9 cellular contexts compared by ENCODE assay signal in the genomic region with DNA sequence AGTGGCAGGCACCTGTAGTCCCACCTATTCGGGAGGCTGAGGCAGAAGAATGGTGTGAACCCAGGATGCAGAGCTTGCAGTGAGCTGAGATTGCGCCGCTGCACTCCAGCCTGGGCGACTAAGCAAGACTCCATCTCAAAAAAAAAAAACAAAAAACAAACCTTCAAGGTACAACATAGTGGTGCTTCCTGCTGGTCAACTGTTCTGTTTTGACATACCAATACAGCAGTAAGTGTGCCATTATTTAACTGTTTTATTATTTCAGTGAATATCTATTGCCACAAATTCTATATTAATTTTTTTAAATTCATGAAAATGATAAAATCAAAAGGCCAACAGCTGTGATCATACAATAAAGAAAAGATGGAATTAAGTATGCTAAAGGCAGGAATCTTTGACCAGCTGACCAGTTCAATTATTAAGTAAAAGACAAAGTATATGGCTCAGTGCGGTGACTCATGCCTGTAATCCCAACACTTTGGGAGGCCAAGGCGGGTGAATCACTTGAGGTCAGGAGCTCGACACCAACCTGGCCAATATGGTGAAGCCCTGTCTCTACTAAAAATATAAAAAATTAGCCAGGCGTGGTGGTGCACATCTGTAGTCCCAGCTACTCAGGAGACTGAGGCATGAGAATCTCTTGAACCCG. TPM values are rescaled to one million over a fixed set of nuclear protein-coding genes. Genes with fewer than 3 reads are reported as not detected.
A peak's percentile ranks its signal among the peaks of the same experiment; 100 is the strongest.
DNase-seq lines count a peak whose midpoint lies in the region; TF ChIP-seq lines count a peak whose summit lies in the region.
"Not testable (repeated sequence)": the region's sequence is repeated elsewhere in the genome, so short reads cannot be mapped to it uniquely, and the experiment has no call there.
"Had no signal": no experiment of that assay in that cellular context is flagged by ENCODE, and none has a peak within 500 bp of the region (broad histone marks: within the 10 kb centered on the region; RNA-seq: fewer than 3 reads in every experiment).

No MANE protein-coding gene starts in this region.

- TF ChIP-seq CTCF in astrocyte of the cerebellum (IDR thresholded peaks at IDR 0.05; ENCODE audit: low read depth, low read length, missing control alignments); epithelial cell of esophagus (IDR thresholded peaks at IDR 0.05; ENCODE audit: insufficient read depth, low read depth, low read length, missing control alignments): not testable (repeated sequence)

- peak; percentile 27 for DNase-seq in AG08396 (ENCODE audit: low spot score)
- peak; percentile 19 for DNase-seq in GM04504 (ENCODE audit: low read depth)
- peak; percentile 87 for DNase-seq in LHCN-M2 (ENCODE audit: low read depth)
- peak; percentile 85 for DNase-seq in RPMI7951 (ENCODE audit: low read depth)
- peak; percentile 12 for DNase-seq in astrocyte of the cerebellum (ENCODE audit: low read depth)
- DNase-seq in epithelial cell of esophagus (ENCODE audit: low read depth) = peak; percentile 17
- DNase-seq in glomerular visceral epithelial cell (ENCODE audit: extremely low spot score) = peak; percentile 82
- peak; percentile 6 for DNase-seq in skeletal muscle cell (ENCODE audit: low read depth)

- in situ Hi-C loops in astrocyte of the cerebellum (cut with HindIII; ENCODE audit: low sequenced_read_pairs) = not testable (repeated sequence)

- H3K4me3 ChIP-seq in astrocyte of the cerebellum (ENCODE audit: low read depth, low read length); epithelial cell of esophagus (ENCODE audit: low read length); skeletal muscle cell (ENCODE audit: low read depth, low read length): not testable (repeated sequence)

RNA-seq across cellular contexts. Expression of a gene that starts 19.0 kb away (rescaled TPM):
- 2.9 and 4.0 TPM in 2 replicates for total RNA-seq in LHCN-M2 (2014; rRNA removed)
- polyA plus RNA-seq in LHCN-M2 (2012) = 2.6 TPM
- 4.3 and 5.2 TPM in 2 replicates for total RNA-seq in RPMI7951 (2014; rRNA removed; shearing (Covaris generic))
- total RNA-seq: activated CD8-positive, alpha-beta memory T cell treated with anti-CD3 and anti-CD28 coated beads, Interleukin-2, amount 10 ng/mL, durations not matched to agents 7 days and 5 days had no signal

Comparison
In these comparisons a context has a peak if more than half of its experiments do, and no peak if none do; other contexts are left out.
1. DNase-seq: peak in every context shown above with its lines; median percentile 87 in LHCN-M2; 85 in RPMI7951; 82 in glomerular visceral epithelial cell; 27 in AG08396; 19 in GM04504; 17 in epithelial cell of esophagus; 12 in astrocyte of the cerebellum; 6 in skeletal muscle cell.